Comparison of ENCODE assay signal across 11 cellular contexts in genomic region chr12:54412786-54413185, GRCh38. TPM values are rescaled to one million over a fixed set of nuclear protein-coding genes. Genes with fewer than 3 reads are reported as not detected.
DNase-seq lines count a peak whose midpoint lies in the region; ATAC-seq, FAIRE-seq and TF ChIP-seq lines count a peak whose summit lies in the region.
"Had no signal": no experiment of that assay in that cellular context is flagged by ENCODE, and none has a peak within 500 bp of the region (broad histone marks: within the 10 kb centered on the region; RNA-seq: fewer than 3 reads in every experiment).

No MANE protein-coding gene starts in this region.

- H3K4me2 ChIP-seq in astrocyte (ENCODE audit: low read length): peak overlapping the region; percentile 73
- no peak overlapping the region for H3K4me2 ChIP-seq in mesenchymal stem cell (ENCODE audit: low read length, poor library complexity, severe bottlenecking)

- no peaks in the 10 kb centered on the region for H3K9me3 ChIP-seq in astrocyte (ENCODE audit: insufficient read depth, low read depth, low read length)
- no peaks in the 10 kb centered on the region for H3K9me3 ChIP-seq in mesenchymal stem cell (ENCODE audit: control insufficient read depth, low read length)
- H3K9me3 ChIP-seq in transverse colon: no peaks in the 10 kb centered on the region

- peak overlapping the region; percentile 23 to 29 for H2BK12ac ChIP-seq in mesenchymal stem cell (ENCODE audit: low read length in 2 of 2)

- H3K23ac ChIP-seq in mesenchymal stem cell (ENCODE audit: low read length in 2 of 2): peak overlapping the region in 1 of 2 experiments; percentile 35

- no peak overlapping the region for H3K14ac ChIP-seq in mesenchymal stem cell (ENCODE audit: low read length in 2 of 2)

- H2BK5ac ChIP-seq in mesenchymal stem cell (ENCODE audit: low read depth, low read length, poor library complexity, severe bottlenecking): no peak overlapping the region

- H2BK15ac ChIP-seq in mesenchymal stem cell (ENCODE audit: low read depth, poor library complexity, severe bottlenecking): no peak overlapping the region

- H4K20me1 ChIP-seq in astrocyte (ENCODE audit: insufficient read depth, low read length): peaks cover 86% of the 10 kb centered on the region

- H3K9ac ChIP-seq in astrocyte (ENCODE audit: low read length) (peak overlapping the region; percentile 62), mesenchymal stem cell (ENCODE audit: low read length) (peak overlapping the region; percentile 75)

- peak overlapping the region; percentile 75 for H4K8ac ChIP-seq in mesenchymal stem cell (ENCODE audit: low read length)

- FAIRE-seq in astrocyte (lab: Jason Lieb, UNC): no peak
- FAIRE-seq: bronchial epithelial cell had no signal

- H4K91ac ChIP-seq in mesenchymal stem cell (ENCODE audit: low read length): no peak overlapping the region

- H3K4me1 Mint-ChIP-seq in activated T-cell treated with anti-CD3 and anti-CD28 coated beads, Interleukin-2, amount 50 U/mL, for 4 hours (ENCODE audit: low read depth): peaks cover 74% of the 10 kb centered on the region
- peaks cover 42% of the 10 kb centered on the region for H3K4me1 Mint-ChIP-seq in astrocyte (ENCODE audit: low read depth, unreplicated experiment)

- H3K4me1 ChIP-seq in astrocyte (ENCODE audit: insufficient read depth, low read length) (peaks cover 50% of the 10 kb centered on the region), mesenchymal stem cell (ENCODE audit: control insufficient read depth, insufficient read depth, low read depth, low read length) (peaks cover 35% of the 10 kb centered on the region), transverse colon (peaks cover 22 to 69% (median 37%) of the 10 kb centered on the region in 4 donors)

- no peak for TF ChIP-seq EP300 in transverse colon (IDR thresholded peaks at IDR 0.05; ENCODE audit: low read depth)

- peaks cover 33% of the 10 kb centered on the region for H3K79me1 ChIP-seq in mesenchymal stem cell (replicated peaks; ENCODE audit: low read length, poor library complexity, severe bottlenecking)

- H2AFZ ChIP-seq in astrocyte (ENCODE audit: low read depth, low read length) (no peak overlapping the region), mesenchymal stem cell (ENCODE audit: low read depth, low read length) (no peak overlapping the region)

- peaks cover 19% of the 10 kb centered on the region for H3K36me3 ChIP-seq in astrocyte (ENCODE audit: insufficient read depth, low read length)
- H3K36me3 ChIP-seq in mesenchymal stem cell (ENCODE audit: control insufficient read depth in 1 of 2, insufficient read depth in 2 of 2, low read depth in 1 of 2, low read length in 2 of 2): peaks cover 29 to 35% of the 10 kb centered on the region in 2 experiments
- H3K36me3 ChIP-seq in transverse colon: no peaks in the 10 kb centered on the region

- H3K18ac ChIP-seq in mesenchymal stem cell (ENCODE audit: low read depth in 1 of 2, low read length in 2 of 2): peak overlapping the region; percentile 6 to 56

- TF ChIP-seq POLR2A in transverse colon (IDR thresholded peaks at IDR 0.05): no peak

- H3K27ac ChIP-seq in astrocyte (ENCODE audit: low read depth, low read length) (peak overlapping the region; percentile 70), mesenchymal stem cell (ENCODE audit: low read length, poor library complexity, severe bottlenecking) (no peak overlapping the region), transverse colon (peak overlapping the region; percentile 75 to 97 (median 88))

- H3K4me3 ChIP-seq in astrocyte (ENCODE audit: insufficient read depth, low read depth, low read length): no peak overlapping the region
- peak overlapping the region in 1 of 2 experiments; percentile 17 for H3K4me3 ChIP-seq in mesenchymal stem cell (ENCODE audit: insufficient read depth in 1 of 2, low read depth in 1 of 2, low read length in 2 of 2)
- H3K4me3 ChIP-seq in transverse colon: peak overlapping the region in 2 of 4 donors; percentile 17 to 98

- H3K27me3 ChIP-seq in astrocyte (ENCODE audit: insufficient read depth, low read length) (no peaks in the 10 kb centered on the region), mesenchymal stem cell (ENCODE audit: control insufficient read depth in 1 of 2, insufficient read depth in 1 of 2, low read length in 2 of 2) (no peaks in the 10 kb centered on the region), transverse colon (peaks cover 13% of the 10 kb centered on the region)

- H3K27me3 Mint-ChIP-seq in activated T-cell treated with anti-CD3 and anti-CD28 coated beads, Interleukin-2, amount 50 U/mL, for 4 hours (ENCODE audit: low read depth): no peaks in the 10 kb centered on the region
- no peaks in the 10 kb centered on the region for H3K27me3 Mint-ChIP-seq in astrocyte (ENCODE audit: low read depth, unreplicated experiment)

- H3K36me3 Mint-ChIP-seq in activated T-cell treated with anti-CD3 and anti-CD28 coated beads, Interleukin-2, amount 50 U/mL, for 4 hours (ENCODE audit: insufficient read depth): peaks cover 4% of the 10 kb centered on the region
- peaks cover 9% of the 10 kb centered on the region for H3K36me3 Mint-ChIP-seq in astrocyte (ENCODE audit: low read depth, unreplicated experiment)

- TF ChIP-seq CTCF in astrocyte (IDR thresholded peaks at IDR 0.05; ENCODE audit: insufficient read depth, low read depth, low read length) (no peak), transverse colon (IDR thresholded peaks at IDR 0.05) (no peak)

- intact Hi-C loops in transverse colon (cut with DNase I; ENCODE audit: low total_unique reads): no loop called here

- DNase-seq in activated T-cell treated with anti-CD3 and anti-CD28 coated beads, Interleukin-2, amount 50 U/mL, for 4 hours: no peak
- DNase-seq in activated T-cell treated with anti-CD3 and anti-CD28 coated beads for 4 hours (no peak), astrocyte (ENCODE audit: low read depth) (no peak), mesenchymal stem cell (no peak), transverse colon (no peak), globus pallidus (ENCODE audit: low spot score) (no peak)

- H3K4ac ChIP-seq in mesenchymal stem cell (ENCODE audit: low read depth in 1 of 2, low read length in 2 of 2): peak overlapping the region in 1 of 2 experiments; percentile 71

- peaks cover 88% of the 10 kb centered on the region for H3K79me2 ChIP-seq in astrocyte (ENCODE audit: insufficient read depth, low read length)

- 97% methylated on average over 2 of the region's 3 CpGs for WGBS in mesenchymal stem cell
- WGBS in transverse colon (ENCODE audit: low coverage in 1 of 2), 2 donors: 54 to 57% methylated on average over 1 to 3 of the region's 3 CpGs

- no peak overlapping the region for H2BK120ac ChIP-seq in mesenchymal stem cell (ENCODE audit: low read depth, low read length)

- H3K4me3 Mint-ChIP-seq in activated T-cell treated with anti-CD3 and anti-CD28 coated beads, Interleukin-2, amount 50 U/mL, for 4 hours: peak overlapping the region; percentile 77
- peak overlapping the region; percentile 74 for H3K4me3 Mint-ChIP-seq in astrocyte (ENCODE audit: unreplicated experiment)
- H3K4me3 Mint-ChIP-seq: nephron had no signal

- in situ Hi-C loops in transverse colon (cut with MboI; ENCODE audit: low pct_ligation_motif_present in 1 of 4, low pct_unique_long_range_greater_than_20kb in 1 of 4, low sequenced_read_pairs in 3 of 4): no loop called here

- peak overlapping the region; percentile 40 for H2AK5ac ChIP-seq in mesenchymal stem cell (ENCODE audit: low read length, severe bottlenecking)

- peak overlapping the region; percentile 24 for H3K27ac Mint-ChIP-seq in astrocyte (ENCODE audit: unreplicated experiment)

- H3K9me3 Mint-ChIP-seq in activated T-cell treated with anti-CD3 and anti-CD28 coated beads, Interleukin-2, amount 50 U/mL, for 4 hours: no peaks in the 10 kb centered on the region
- H3K9me3 Mint-ChIP-seq in astrocyte (ENCODE audit: unreplicated experiment): no peaks in the 10 kb centered on the region
- H3K9me3 Mint-ChIP-seq: nephron had no signal

- peak; percentile 26 to 39 for ATAC-seq in activated T-cell treated with anti-CD3 and anti-CD28 coated beads, Interleukin-2, amount 50 U/mL, for 4 hours
- ATAC-seq in HG03439 (IDR thresholded peaks at IDR 0.05; ENCODE audit: unreplicated experiment): no peak
- ATAC-seq in HG02759 (IDR thresholded peaks at IDR 0.05; ENCODE audit: unreplicated experiment): no peak

RNA-seq across cellular contexts. Expression of gene ITGA5, which starts 6.3 kb away (rescaled TPM):
- 10 to 100 TPM in 2 of 3 donors, 1 to 10 TPM in 1; 9.3 to 16.4 (median 12.4) TPM for total RNA-seq in activated T-cell treated with anti-CD3 and anti-CD28 coated beads, Interleukin-2, amount 50 U/mL, for 4 hours
- total RNA-seq in astrocyte: 317 and 382 TPM in 2 replicates
- polyA plus RNA-seq in mesenchymal stem cell (2013, experiment 1 of 2): 248 TPM
- 244 TPM for polyA plus RNA-seq in mesenchymal stem cell (2013, experiment 2 of 2)
- total RNA-seq in transverse colon: 100 to 1,000 TPM in 1 of 4 donors, 10 to 100 TPM in 3; 37.7 to 217 (median 73.0) TPM

RNA-seq across cellular contexts. Expression of gene ZNF385A, which starts 28.3 kb away (rescaled TPM):
- 1 to 10 TPM in 1 of 3 donors, under 1 TPM in 2; 0.48 to 1.1 (median 0.55) TPM for total RNA-seq in activated T-cell treated with anti-CD3 and anti-CD28 coated beads, Interleukin-2, amount 50 U/mL, for 4 hours
- total RNA-seq in astrocyte: 23.0 and 24.4 TPM in 2 replicates
- polyA plus RNA-seq in mesenchymal stem cell (2013, experiment 1 of 2): 16.2 TPM
- 17.1 TPM for polyA plus RNA-seq in mesenchymal stem cell (2013, experiment 2 of 2)
- total RNA-seq in transverse colon: 10 to 100 TPM in 1 of 4 donors, 1 to 10 TPM in 3; 1.9 to 17.5 (median 5.7) TPM

RNA-seq across cellular contexts. Expression of gene GPR84, which starts 48.5 kb away (rescaled TPM):
- total RNA-seq in activated T-cell treated with anti-CD3 and anti-CD28 coated beads, Interleukin-2, amount 50 U/mL, for 4 hours: under 1 TPM in 2 of 3 donors, not detected in 1; 0.13 to 0.49 TPM
- not detected in 2 replicates for total RNA-seq in astrocyte
- polyA plus RNA-seq in mesenchymal stem cell (2013, experiment 1 of 2): not detected
- polyA plus RNA-seq in mesenchymal stem cell (2013, experiment 2 of 2): not detected
- not detected for total RNA-seq in transverse colon
- total RNA-seq: bronchial epithelial cell, SK-MEL-5 had no signal

Comparison
In these comparisons a context has a peak if more than half of its experiments do, and no peak if none do; other contexts are left out.
1. ATAC-seq: peak in activated T-cell treated with anti-CD3 and anti-CD28 coated beads, Interleukin-2, amount 50 U/mL, for 4 hours (2 of 2); none in HG03439 (single experiment) and HG02759 (single experiment).